11 cellular contexts compared by ENCODE assay signal in the genomic region with DNA sequence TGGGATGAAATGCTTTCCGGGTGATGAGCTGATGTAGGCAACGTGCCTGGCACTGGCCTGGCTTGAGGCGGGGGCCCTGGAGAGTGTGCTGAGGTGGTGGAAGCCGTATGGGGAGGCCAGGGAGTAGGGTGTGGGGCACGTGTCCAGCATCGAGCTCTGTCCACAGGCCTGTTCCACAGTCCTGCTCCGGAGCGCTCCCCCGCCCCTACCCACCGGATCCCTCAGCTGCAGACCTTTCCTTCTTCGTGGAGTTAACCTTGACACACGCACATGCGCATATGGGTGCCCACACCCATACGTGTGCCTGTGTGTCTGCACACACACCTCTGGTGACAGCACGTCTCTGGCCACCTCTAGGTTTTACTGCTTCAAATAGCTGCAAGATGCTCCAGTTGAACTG. TPM values are rescaled to one million over a fixed set of nuclear protein-coding genes. Genes with fewer than 3 reads are reported as not detected.
DNase-seq lines count a peak whose midpoint lies in the region; ATAC-seq and TF ChIP-seq lines count a peak whose summit lies in the region.
"Had no signal": no experiment of that assay in that cellular context is flagged by ENCODE, and none has a peak within 500 bp of the region (broad histone marks: within the 10 kb centered on the region; RNA-seq: fewer than 3 reads in every experiment).

No MANE protein-coding gene starts in this region.

- no peak for ATAC-seq in Right ventricle myocardium superior (ENCODE audit: poor library complexity)
- ATAC-seq in stimulated activated naive CD8-positive, alpha-beta T cell treated with anti-CD3 and anti-CD28 coated beads, Interleukin-15, amount 100 ng/mL, for 72 hours: no peak

- H3K9me3 ChIP-seq in left ventricle myocardium inferior (replicated peaks) (no peaks in the 10 kb centered on the region), endodermal cell (ENCODE audit: control insufficient read depth, low read length) (no peaks in the 10 kb centered on the region)

- peaks cover 94% of the 10 kb centered on the region for H3K27me3 ChIP-seq in left ventricle myocardium inferior (ENCODE audit: low read depth)
- peaks cover 8% of the 10 kb centered on the region for H3K27me3 ChIP-seq in endodermal cell (ENCODE audit: control insufficient read depth, insufficient read depth, low read length, poor library complexity, severe bottlenecking)

- intact Hi-C loops in Right ventricle myocardium superior (cut with DNase I): no loop called here
- intact Hi-C loops in left ventricle myocardium inferior (cut with micrococcal nuclease): no loop called here
- intact Hi-C loops in posterior vena cava (cut with DNase I): no loop called here

- H3K9me3 Mint-ChIP-seq in endodermal cell: no peaks in the 10 kb centered on the region
- no peaks in the 10 kb centered on the region for H3K9me3 Mint-ChIP-seq in stimulated activated naive CD8-positive, alpha-beta T cell treated with anti-CD3 and anti-CD28 coated beads, Interleukin-15, amount 100 ng/mL, for 72 hours
- H3K9me3 Mint-ChIP-seq: IgD-negative memory B cell had no signal

- H3K36me3 ChIP-seq in left ventricle myocardium inferior: no peaks in the 10 kb centered on the region
- H3K36me3 ChIP-seq in endodermal cell (ENCODE audit: control insufficient read depth, insufficient read depth, low read length): no peaks in the 10 kb centered on the region

- H3K4me1 ChIP-seq in left ventricle myocardium inferior (peaks cover 4% of the 10 kb centered on the region), endodermal cell (ENCODE audit: control insufficient read depth, insufficient read depth, low read length) (no peaks in the 10 kb centered on the region)

- WGBS in endodermal cell (ENCODE audit: insufficient coverage in 1 of 2, insufficient read length in 1 of 2), 2 experiments: 90 to 92% methylated on average over 13 to 15 of the region's 15 CpGs

- no peak overlapping the region for H3K9ac ChIP-seq in endodermal cell (ENCODE audit: extremely low read depth, low read length, poor library complexity, severe bottlenecking)

- no peak overlapping the region for H3K27ac Mint-ChIP-seq in endodermal cell
- H3K27ac Mint-ChIP-seq in stimulated activated naive CD8-positive, alpha-beta T cell treated with anti-CD3 and anti-CD28 coated beads, Interleukin-15, amount 100 ng/mL, for 72 hours: no peak overlapping the region

- no peak overlapping the region for H3K4me3 Mint-ChIP-seq in endodermal cell
- no peak overlapping the region for H3K4me3 Mint-ChIP-seq in stimulated activated naive CD8-positive, alpha-beta T cell treated with anti-CD3 and anti-CD28 coated beads, Interleukin-15, amount 100 ng/mL, for 72 hours
- H3K4me3 Mint-ChIP-seq: IgD-negative memory B cell had no signal

- H3K4me1 Mint-ChIP-seq in endodermal cell: peaks cover 2% of the 10 kb centered on the region
- no peaks in the 10 kb centered on the region for H3K4me1 Mint-ChIP-seq in stimulated activated naive CD8-positive, alpha-beta T cell treated with anti-CD3 and anti-CD28 coated beads, Interleukin-15, amount 100 ng/mL, for 72 hours
- H3K4me1 Mint-ChIP-seq: IgD-negative memory B cell had no signal

- DNase-seq in Right ventricle myocardium superior: peak; percentile 22
- no peak for DNase-seq in left ventricle myocardium inferior
- peak; percentile 42 for DNase-seq in endodermal cell
- DNase-seq in posterior vena cava (ENCODE audit: low spot score): peak; percentile 73
- DNase-seq in ureter (ENCODE audit: low spot score): peak; percentile 19
- no peak for DNase-seq in NK-92 (lab: John Stamatoyannopoulos, UW; ENCODE audit: unreplicated experiment)
- no peak for DNase-seq in T1000 (lab: John Stamatoyannopoulos, UW)
- no peak for DNase-seq in stimulated activated naive CD8-positive, alpha-beta T cell treated with anti-CD3 and anti-CD28 coated beads, Interleukin-15, amount 100 ng/mL, for 72 hours
- DNase-seq: NCI-H1930 had no signal

- peaks cover 15% of the 10 kb centered on the region for H3K27me3 Mint-ChIP-seq in endodermal cell (ENCODE audit: insufficient read depth)
- peaks cover 10% of the 10 kb centered on the region for H3K27me3 Mint-ChIP-seq in stimulated activated naive CD8-positive, alpha-beta T cell treated with anti-CD3 and anti-CD28 coated beads, Interleukin-15, amount 100 ng/mL, for 72 hours

- TF ChIP-seq CTCF in left ventricle myocardium inferior (IDR thresholded peaks at IDR 0.05; ENCODE audit: borderline replicate concordance) (no peak), endodermal cell (conservative IDR thresholded peaks at IDR 0.05) (no peak)

- H3K4me3 ChIP-seq in left ventricle myocardium inferior (no peak overlapping the region), endodermal cell (ENCODE audit: low read length) (no peak overlapping the region)

- H3K36me3 Mint-ChIP-seq in endodermal cell (ENCODE audit: low read depth): no peaks in the 10 kb centered on the region
- H3K36me3 Mint-ChIP-seq: IgD-negative memory B cell had no signal

- H3K27ac ChIP-seq in left ventricle myocardium inferior (replicated peaks): no peak overlapping the region
- H3K27ac ChIP-seq in endodermal cell (ENCODE audit: low read depth, low read length): no peak overlapping the region

RNA-seq across cellular contexts. Expression of a gene that starts 49.3 kb away (rescaled TPM):
- 8.2 TPM for total RNA-seq in Right ventricle myocardium superior
- total RNA-seq in left ventricle myocardium inferior: 3.2 TPM
- total RNA-seq in endodermal cell: not detected
- 0.14 TPM for polyA plus RNA-seq in endodermal cell (2013, experiment 1 of 2)
- polyA plus RNA-seq in endodermal cell (2013, experiment 2 of 2): 0.17 TPM
- 1 to 10 TPM; 5.8 to 9.9 TPM for total RNA-seq in posterior vena cava
- 10.8 TPM for total RNA-seq in ureter
- total RNA-seq: HT-29 had no signal
- polyA plus RNA-seq: IgD-negative memory B cell had no signal

Comparison
In these comparisons a context has a peak if more than half of its experiments do, and no peak if none do; other contexts are left out.
1. DNase-seq: peak in Right ventricle myocardium superior (single experiment), endodermal cell (single experiment), posterior vena cava (single experiment) and ureter (single experiment); none in left ventricle myocardium inferior (single experiment), NK-92 (single experiment), T1000 (single experiment) and stimulated activated naive CD8-positive, alpha-beta T cell treated with anti-CD3 and anti-CD28 coated beads, Interleukin-15, amount 100 ng/mL, for 72 hours (0 of 2).